In the genomic region with DNA sequence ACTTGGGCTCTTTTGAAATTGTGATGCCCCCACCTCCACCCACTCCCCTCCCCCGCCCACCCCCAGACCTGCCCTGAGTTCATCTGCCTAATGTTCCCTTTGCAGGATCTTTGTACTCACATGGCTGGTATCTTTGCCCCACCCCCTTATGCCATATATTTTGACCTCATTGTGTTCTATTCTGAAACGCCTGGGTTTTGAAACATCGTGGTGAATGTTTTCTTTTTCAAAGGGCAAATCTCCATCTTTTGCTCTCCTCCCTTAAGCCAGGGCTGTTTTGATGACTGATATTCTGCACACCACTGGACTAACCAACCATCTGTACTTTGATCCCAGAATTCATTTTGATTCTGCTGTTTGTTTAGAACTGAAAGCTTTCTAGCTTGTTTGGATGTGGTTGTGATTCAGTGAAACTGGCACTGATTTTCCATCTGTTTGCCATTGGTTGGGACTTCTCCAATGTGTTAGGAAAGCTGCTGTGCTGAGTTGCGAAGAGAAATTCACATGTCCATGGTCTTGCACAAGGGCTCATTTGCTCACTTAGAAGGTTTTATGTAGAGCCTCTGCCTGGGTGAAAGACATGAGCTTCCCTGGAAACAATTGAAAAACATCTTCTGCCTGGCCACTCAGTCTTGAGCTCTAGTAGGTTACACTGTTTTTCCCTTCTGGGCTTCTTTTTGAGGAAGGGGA, we compare ENCODE assay signal across 8 cellular contexts. TPM values are rescaled to one million over a fixed set of nuclear protein-coding genes. Genes with fewer than 3 reads are reported as not detected.
DNase-seq lines count a peak whose midpoint lies in the region; TF ChIP-seq lines count a peak whose summit lies in the region.

No MANE protein-coding gene starts in this region.

- H3K9ac ChIP-seq in liver (ENCODE audit: low read depth in 1 of 2, low read length in 2 of 2): peak overlapping the region; percentile 15 to 77

- H3K27ac ChIP-seq in liver (ENCODE audit: low read depth in 1 of 2, low read length in 2 of 2) (peak overlapping the region; percentile 86 to 95), tibial artery (peak overlapping the region; percentile 65 to 78)

- H3K9me3 Mint-ChIP-seq in activated CD4-positive, alpha-beta T cell treated with anti-CD3 and anti-CD28 coated beads, Interleukin-2, amount 10 ng/mL, durations not matched to agents 7 days and 5 days: no peaks in the 10 kb centered on the region

- no peak for TF ChIP-seq CTCF in astrocyte of the spinal cord (IDR thresholded peaks at IDR 0.05; ENCODE audit: low read depth, low read length)
- no peak for TF ChIP-seq CTCF in liver (IDR thresholded peaks at IDR 0.05; ENCODE audit: low read depth, low read length, missing input control)
- no peak for TF ChIP-seq CTCF in tibial artery (IDR thresholded peaks at IDR 0.05)

- H3K27ac Mint-ChIP-seq in activated CD4-positive, alpha-beta T cell treated with anti-CD3 and anti-CD28 coated beads, Interleukin-2, amount 10 ng/mL, durations not matched to agents 7 days and 5 days: peak overlapping the region; percentile 92

- H3K4me1 ChIP-seq in liver (ENCODE audit: control insufficient read depth in 4 of 4, insufficient read depth in 4 of 4, low read length in 3 of 4): peaks cover 29 to 69% (median 60%) of the 10 kb centered on the region in 4 donors
- H3K4me1 ChIP-seq in tibial artery: peaks cover 0 to 88% (median 33%) of the 10 kb centered on the region in 4 donors

- TF ChIP-seq RAD21 in liver (IDR thresholded peaks at IDR 0.05): peak; percentile 50 to 62

- H3K4me3 Mint-ChIP-seq in activated CD4-positive, alpha-beta T cell treated with anti-CD3 and anti-CD28 coated beads, Interleukin-2, amount 10 ng/mL, durations not matched to agents 7 days and 5 days: peak overlapping the region; percentile 74

- H3K36me3 ChIP-seq in liver (ENCODE audit: control insufficient read depth in 4 of 4, insufficient read depth in 3 of 4, low read depth in 1 of 4, low read length in 3 of 4): no peaks in the 10 kb centered on the region
- peaks cover 0 to 4% (median 0%) of the 10 kb centered on the region in 3 donors for H3K36me3 ChIP-seq in tibial artery

- intact Hi-C loops in tibial artery (cut with DNase I; ENCODE audit: low total_unique reads): no loop called here

- H3K27me3 ChIP-seq in liver (ENCODE audit: control insufficient read depth in 4 of 4, insufficient read depth in 4 of 4, low read length in 3 of 4) (no peaks in the 10 kb centered on the region), tibial artery (no peaks in the 10 kb centered on the region)

- in situ Hi-C loops in astrocyte of the spinal cord (cut with HindIII; ENCODE audit: low sequenced_read_pairs): no loop called here

- H3K36me3 Mint-ChIP-seq in activated CD4-positive, alpha-beta T cell treated with anti-CD3 and anti-CD28 coated beads, Interleukin-2, amount 10 ng/mL, durations not matched to agents 7 days and 5 days (ENCODE audit: low read depth): peaks cover 48% of the 10 kb centered on the region

- H3K9me3 ChIP-seq in liver (ENCODE audit: control insufficient read depth in 4 of 4, low read length in 3 of 4) (no peaks in the 10 kb centered on the region), tibial artery (no peaks in the 10 kb centered on the region)

- no peaks in the 10 kb centered on the region for H3K27me3 Mint-ChIP-seq in activated CD4-positive, alpha-beta T cell treated with anti-CD3 and anti-CD28 coated beads, Interleukin-2, amount 10 ng/mL, durations not matched to agents 7 days and 5 days

- CTCF ChIA-PET in activated CD4-positive, alpha-beta T cell treated with anti-CD3 and anti-CD28 coated beads, Interleukin-2, amount 10 ng/mL, durations not matched to agents 7 days and 5 days (lab: Charles Lee): interaction anchor here (0.8 to 3.7 kb wide), 5 partner anchors 8 to 358 kb away, joined by 3 to 14 read pairs (median 3); no protein-coding TSS in a partner anchor

- no peak for DNase-seq in activated CD4-positive, alpha-beta T cell treated with anti-CD3 and anti-CD28 coated beads, Interleukin-2, amount 10 ng/mL, durations not matched to agents 7 days and 5 days
- DNase-seq in activated CD4-positive, alpha-beta T cell treated with anti-CD3 and anti-CD28 coated beads for 4 hours: no peak
- peak; percentile 58 for DNase-seq in astrocyte of the spinal cord (ENCODE audit: low read depth, low spot score)
- DNase-seq in tibial artery: peak; percentile 74 to 76
- DNase-seq in D341Med (ENCODE audit: low spot score): no peak
- DNase-seq in ureter (ENCODE audit: low spot score): no peak
- no peak for DNase-seq in activated CD4-positive, alpha-beta T cell treated with anti-CD3 and anti-CD28 coated beads, Interleukin-2, amount 50 U/mL, for 48 hours

- H3K4me1 Mint-ChIP-seq in activated CD4-positive, alpha-beta T cell treated with anti-CD3 and anti-CD28 coated beads, Interleukin-2, amount 10 ng/mL, durations not matched to agents 7 days and 5 days: peaks cover 91% of the 10 kb centered on the region

- WGBS in liver: 27% methylated on average over 4 of the region's 4 CpGs

- H3K4me3 ChIP-seq in astrocyte of the spinal cord (ENCODE audit: low read depth, low read length): no peak overlapping the region
- H3K4me3 ChIP-seq in liver (ENCODE audit: low read depth in 1 of 3, low read length in 3 of 3): no peak overlapping the region
- peak overlapping the region; percentile 8 to 24 for H3K4me3 ChIP-seq in tibial artery

- POLR2A ChIA-PET in activated CD4-positive, alpha-beta T cell treated with anti-CD3 and anti-CD28 coated beads, Interleukin-2, amount 10 ng/mL, durations not matched to agents 7 days and 5 days (lab: Charles Lee): no interaction called here

TF ChIP-seq in liver, 16 proteins besides CTCF, POLR2A, EP300 and RAD21 (continues in another document):
- TF ChIP-seq YY1 (IDR thresholded peaks at IDR 0.05) (peak; percentile 95), EGR1 (IDR thresholded peaks at IDR 0.05; ENCODE audit: low read depth in 2 of 2) (peak; percentile 51 to 88), FOXA2 (IDR thresholded peaks at IDR 0.05) (peak; percentile 56), NR2F2 (IDR thresholded peaks at IDR 0.05) (peak; percentile 11), JUND (IDR thresholded peaks at IDR 0.05) (no peak), HNF4A (conservative IDR thresholded peaks at IDR 0.05) (peak; percentile 95 to 96), FOXA1 (IDR thresholded peaks at IDR 0.05) (peak; percentile 78), SP1 (IDR thresholded peaks at IDR 0.05) (peak; percentile 99), RXRA (IDR thresholded peaks at IDR 0.05) (peak; percentile 87 to 89), HNF4G (IDR thresholded peaks at IDR 0.05) (peak; percentile 92), GABPA (IDR thresholded peaks at IDR 0.05 in 1 of 2, conservative IDR thresholded peaks at IDR 0.05 in 1 of 2) (peak in 1 of 2 donors; percentile 52)
- TF ChIP-seq, protein P1, sequence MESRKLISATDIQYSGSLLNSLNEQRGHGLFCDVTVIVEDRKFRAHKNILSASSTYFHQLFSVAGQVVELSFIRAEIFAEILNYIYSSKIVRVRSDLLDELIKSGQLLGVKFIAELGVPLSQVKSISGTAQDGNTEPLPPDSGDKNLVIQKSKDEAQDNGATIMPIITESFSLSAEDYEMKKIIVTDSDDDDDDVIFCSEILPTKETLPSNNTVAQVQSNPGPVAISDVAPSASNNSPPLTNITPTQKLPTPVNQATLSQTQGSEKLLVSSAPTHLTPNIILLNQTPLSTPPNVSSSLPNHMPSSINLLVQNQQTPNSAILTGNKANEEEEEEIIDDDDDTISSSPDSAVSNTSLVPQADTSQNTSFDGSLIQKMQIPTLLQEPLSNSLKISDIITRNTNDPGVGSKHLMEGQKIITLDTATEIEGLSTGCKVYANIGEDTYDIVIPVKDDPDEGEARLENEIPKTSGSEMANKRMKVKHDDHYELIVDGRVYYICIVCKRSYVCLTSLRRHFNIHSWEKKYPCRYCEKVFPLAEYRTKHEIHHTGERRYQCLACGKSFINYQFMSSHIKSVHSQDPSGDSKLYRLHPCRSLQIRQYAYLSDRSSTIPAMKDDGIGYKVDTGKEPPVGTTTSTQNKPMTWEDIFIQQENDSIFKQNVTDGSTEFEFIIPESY (IDR thresholded peaks at IDR 0.05): peak; percentile 77
- TF ChIP-seq, protein P2, sequence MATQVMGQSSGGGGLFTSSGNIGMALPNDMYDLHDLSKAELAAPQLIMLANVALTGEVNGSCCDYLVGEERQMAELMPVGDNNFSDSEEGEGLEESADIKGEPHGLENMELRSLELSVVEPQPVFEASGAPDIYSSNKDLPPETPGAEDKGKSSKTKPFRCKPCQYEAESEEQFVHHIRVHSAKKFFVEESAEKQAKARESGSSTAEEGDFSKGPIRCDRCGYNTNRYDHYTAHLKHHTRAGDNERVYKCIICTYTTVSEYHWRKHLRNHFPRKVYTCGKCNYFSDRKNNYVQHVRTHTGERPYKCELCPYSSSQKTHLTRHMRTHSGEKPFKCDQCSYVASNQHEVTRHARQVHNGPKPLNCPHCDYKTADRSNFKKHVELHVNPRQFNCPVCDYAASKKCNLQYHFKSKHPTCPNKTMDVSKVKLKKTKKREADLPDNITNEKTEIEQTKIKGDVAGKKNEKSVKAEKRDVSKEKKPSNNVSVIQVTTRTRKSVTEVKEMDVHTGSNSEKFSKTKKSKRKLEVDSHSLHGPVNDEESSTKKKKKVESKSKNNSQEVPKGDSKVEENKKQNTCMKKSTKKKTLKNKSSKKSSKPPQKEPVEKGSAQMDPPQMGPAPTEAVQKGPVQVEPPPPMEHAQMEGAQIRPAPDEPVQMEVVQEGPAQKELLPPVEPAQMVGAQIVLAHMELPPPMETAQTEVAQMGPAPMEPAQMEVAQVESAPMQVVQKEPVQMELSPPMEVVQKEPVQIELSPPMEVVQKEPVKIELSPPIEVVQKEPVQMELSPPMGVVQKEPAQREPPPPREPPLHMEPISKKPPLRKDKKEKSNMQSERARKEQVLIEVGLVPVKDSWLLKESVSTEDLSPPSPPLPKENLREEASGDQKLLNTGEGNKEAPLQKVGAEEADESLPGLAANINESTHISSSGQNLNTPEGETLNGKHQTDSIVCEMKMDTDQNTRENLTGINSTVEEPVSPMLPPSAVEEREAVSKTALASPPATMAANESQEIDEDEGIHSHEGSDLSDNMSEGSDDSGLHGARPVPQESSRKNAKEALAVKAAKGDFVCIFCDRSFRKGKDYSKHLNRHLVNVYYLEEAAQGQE (IDR thresholded peaks at IDR 0.05): peak; percentile 89
- TF ChIP-seq, protein P3, sequence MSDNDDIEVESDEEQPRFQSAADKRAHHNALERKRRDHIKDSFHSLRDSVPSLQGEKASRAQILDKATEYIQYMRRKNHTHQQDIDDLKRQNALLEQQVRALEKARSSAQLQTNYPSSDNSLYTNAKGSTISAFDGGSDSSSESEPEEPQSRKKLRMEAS (IDR thresholded peaks at IDR 0.05): peak; percentile 79
- TF ChIP-seq, protein P4, sequence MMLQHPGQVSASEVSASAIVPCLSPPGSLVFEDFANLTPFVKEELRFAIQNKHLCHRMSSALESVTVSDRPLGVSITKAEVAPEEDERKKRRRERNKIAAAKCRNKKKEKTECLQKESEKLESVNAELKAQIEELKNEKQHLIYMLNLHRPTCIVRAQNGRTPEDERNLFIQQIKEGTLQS (IDR thresholded peaks at IDR 0.05): peak; percentile 58

RNA-seq across cellular contexts. Expression of a gene that starts 16.5 kb away (rescaled TPM):
- 100 to 1,000 TPM; 115 to 140 TPM for total RNA-seq in activated CD4-positive, alpha-beta T cell treated with anti-CD3 and anti-CD28 coated beads, Interleukin-2, amount 10 ng/mL, durations not matched to agents 7 days and 5 days
- total RNA-seq in liver: 10 to 100 TPM; 20.0 to 36.8 TPM
- 10 to 100 TPM; 25.5 to 34.1 TPM for polyA plus RNA-seq in liver
- total RNA-seq in ureter: 39.5 TPM

Comparison
In these comparisons a context has a peak if more than half of its experiments do, and no peak if none do; other contexts are left out.
1. DNase-seq: peak in astrocyte of the spinal cord (single experiment) and tibial artery (2 of 2); none in activated CD4-positive, alpha-beta T cell treated with anti-CD3 and anti-CD28 coated beads, Interleukin-2, amount 10 ng/mL, durations not matched to agents 7 days and 5 days (single experiment), activated CD4-positive, alpha-beta T cell treated with anti-CD3 and anti-CD28 coated beads for 4 hours (0 of 2), D341Med (single experiment), ureter (single experiment) and activated CD4-positive, alpha-beta T cell treated with anti-CD3 and anti-CD28 coated beads, Interleukin-2, amount 50 U/mL, for 48 hours (0 of 2).
2. H3K4me3 ChIP-seq: peak in tibial artery (2 of 2); none in astrocyte of the spinal cord (single experiment) and liver (0 of 3).